ENCODE assay signal across 2 cellular contexts in the genomic region with DNA sequence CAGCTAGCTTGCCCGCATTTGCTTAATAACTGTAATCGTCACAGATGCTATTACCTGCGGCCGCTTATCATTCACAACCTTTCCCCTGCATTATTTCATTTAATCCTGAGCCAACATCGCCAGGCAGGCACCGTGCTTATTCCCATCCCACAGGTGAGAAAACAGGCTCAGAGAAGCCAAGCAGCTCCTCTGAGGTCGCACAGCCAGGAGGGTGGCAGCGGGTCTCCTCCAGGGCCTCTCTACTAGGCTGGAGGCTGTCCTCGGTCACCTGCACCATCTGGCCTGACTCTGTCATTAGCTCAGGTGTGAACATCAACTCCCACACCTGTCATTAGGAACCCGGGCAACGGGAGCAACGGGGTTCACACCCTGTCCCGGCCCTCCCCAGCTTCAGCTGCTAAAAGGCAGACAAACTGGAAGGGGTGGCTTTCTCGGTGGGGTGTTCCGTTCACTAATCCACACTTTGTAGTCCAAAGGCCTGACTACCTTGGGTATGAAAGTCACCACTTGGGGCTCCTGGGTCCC.
TF ChIP-seq lines count a peak whose summit lies in the region.

No MANE protein-coding gene starts in this region.

TF ChIP-seq in H1, 55 proteins besides CTCF, POLR2A, EP300 and RAD21:
- no peak for TF ChIP-seq CTBP2 (IDR thresholded peaks at IDR 0.05; ENCODE audit: borderline replicate concordance, insufficient read depth, insufficient read length, low read length)
- TF ChIP-seq, protein P1, sequence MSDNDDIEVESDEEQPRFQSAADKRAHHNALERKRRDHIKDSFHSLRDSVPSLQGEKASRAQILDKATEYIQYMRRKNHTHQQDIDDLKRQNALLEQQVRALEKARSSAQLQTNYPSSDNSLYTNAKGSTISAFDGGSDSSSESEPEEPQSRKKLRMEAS (IDR thresholded peaks at IDR 0.05): no peak
- TF ChIP-seq CBX5 (IDR thresholded peaks at IDR 0.05; ENCODE audit: low read depth, low read length): no peak
- no peak for TF ChIP-seq MAFK (IDR thresholded peaks at IDR 0.05; ENCODE audit: low read depth, low read length)
- TF ChIP-seq POU5F1 (IDR thresholded peaks at IDR 0.05; ENCODE audit: low read depth, low read length): no peak
- TF ChIP-seq HDAC2 (IDR thresholded peaks at IDR 0.05; ENCODE audit: borderline replicate concordance in 1 of 2, low read depth in 2 of 2, low read length in 2 of 2): no peak
- no peak for TF ChIP-seq RXRA (IDR thresholded peaks at IDR 0.05; ENCODE audit: insufficient read depth, low read depth, low read length)
- TF ChIP-seq YY1 (IDR thresholded peaks at IDR 0.05; ENCODE audit: low read depth, low read length): no peak
- no peak for TF ChIP-seq PHF8 (conservative IDR thresholded peaks at IDR 0.05; ENCODE audit: low read depth, low read length)
- TF ChIP-seq TEAD4 (IDR thresholded peaks at IDR 0.05; ENCODE audit: low read depth, low read length): no peak
- TF ChIP-seq ASH2L (IDR thresholded peaks at IDR 0.05; ENCODE audit: low read length): no peak
- no peak for TF ChIP-seq RNF2 (IDR thresholded peaks at IDR 0.05; ENCODE audit: borderline replicate concordance, low read depth, low read length, missing control alignments, poor library complexity, severe bottlenecking)
- no peak for TF ChIP-seq BCL11A (IDR thresholded peaks at IDR 0.05; ENCODE audit: low read depth in 2 of 2, low read length in 2 of 2)
- TF ChIP-seq JUN (IDR thresholded peaks at IDR 0.05; ENCODE audit: low read depth, low read length): no peak
- TF ChIP-seq TCF12 (IDR thresholded peaks at IDR 0.05; ENCODE audit: low read depth, low read length): no peak
- TF ChIP-seq, protein P2, sequence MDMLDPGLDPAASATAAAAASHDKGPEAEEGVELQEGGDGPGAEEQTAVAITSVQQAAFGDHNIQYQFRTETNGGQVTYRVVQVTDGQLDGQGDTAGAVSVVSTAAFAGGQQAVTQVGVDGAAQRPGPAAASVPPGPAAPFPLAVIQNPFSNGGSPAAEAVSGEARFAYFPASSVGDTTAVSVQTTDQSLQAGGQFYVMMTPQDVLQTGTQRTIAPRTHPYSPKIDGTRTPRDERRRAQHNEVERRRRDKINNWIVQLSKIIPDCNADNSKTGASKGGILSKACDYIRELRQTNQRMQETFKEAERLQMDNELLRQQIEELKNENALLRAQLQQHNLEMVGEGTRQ (IDR thresholded peaks at IDR 0.05; ENCODE audit: low read length): no peak
- TF ChIP-seq SRF (IDR thresholded peaks at IDR 0.05; ENCODE audit: low read depth, low read length): no peak
- TF ChIP-seq SAP30 (IDR thresholded peaks at IDR 0.05; ENCODE audit: insufficient read depth, insufficient replicate concordance, low read length): no peak
TF ChIP-seq in H1: peak in this region for 0.

TF ChIP-seq in WTC11, 78 proteins besides CTCF, POLR2A, EP300 and RAD21:
- TF ChIP-seq NFATC4 (CRISPR knock-in tag; IDR thresholded peaks at IDR 0.05): no peak
- TF ChIP-seq, protein P3, sequence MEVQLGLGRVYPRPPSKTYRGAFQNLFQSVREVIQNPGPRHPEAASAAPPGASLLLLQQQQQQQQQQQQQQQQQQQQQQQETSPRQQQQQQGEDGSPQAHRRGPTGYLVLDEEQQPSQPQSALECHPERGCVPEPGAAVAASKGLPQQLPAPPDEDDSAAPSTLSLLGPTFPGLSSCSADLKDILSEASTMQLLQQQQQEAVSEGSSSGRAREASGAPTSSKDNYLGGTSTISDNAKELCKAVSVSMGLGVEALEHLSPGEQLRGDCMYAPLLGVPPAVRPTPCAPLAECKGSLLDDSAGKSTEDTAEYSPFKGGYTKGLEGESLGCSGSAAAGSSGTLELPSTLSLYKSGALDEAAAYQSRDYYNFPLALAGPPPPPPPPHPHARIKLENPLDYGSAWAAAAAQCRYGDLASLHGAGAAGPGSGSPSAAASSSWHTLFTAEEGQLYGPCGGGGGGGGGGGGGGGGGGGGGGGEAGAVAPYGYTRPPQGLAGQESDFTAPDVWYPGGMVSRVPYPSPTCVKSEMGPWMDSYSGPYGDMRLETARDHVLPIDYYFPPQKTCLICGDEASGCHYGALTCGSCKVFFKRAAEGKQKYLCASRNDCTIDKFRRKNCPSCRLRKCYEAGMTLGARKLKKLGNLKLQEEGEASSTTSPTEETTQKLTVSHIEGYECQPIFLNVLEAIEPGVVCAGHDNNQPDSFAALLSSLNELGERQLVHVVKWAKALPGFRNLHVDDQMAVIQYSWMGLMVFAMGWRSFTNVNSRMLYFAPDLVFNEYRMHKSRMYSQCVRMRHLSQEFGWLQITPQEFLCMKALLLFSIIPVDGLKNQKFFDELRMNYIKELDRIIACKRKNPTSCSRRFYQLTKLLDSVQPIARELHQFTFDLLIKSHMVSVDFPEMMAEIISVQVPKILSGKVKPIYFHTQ (CRISPR knock-in tag; IDR thresholded peaks at IDR 0.05): no peak
- TF ChIP-seq, protein P4, sequence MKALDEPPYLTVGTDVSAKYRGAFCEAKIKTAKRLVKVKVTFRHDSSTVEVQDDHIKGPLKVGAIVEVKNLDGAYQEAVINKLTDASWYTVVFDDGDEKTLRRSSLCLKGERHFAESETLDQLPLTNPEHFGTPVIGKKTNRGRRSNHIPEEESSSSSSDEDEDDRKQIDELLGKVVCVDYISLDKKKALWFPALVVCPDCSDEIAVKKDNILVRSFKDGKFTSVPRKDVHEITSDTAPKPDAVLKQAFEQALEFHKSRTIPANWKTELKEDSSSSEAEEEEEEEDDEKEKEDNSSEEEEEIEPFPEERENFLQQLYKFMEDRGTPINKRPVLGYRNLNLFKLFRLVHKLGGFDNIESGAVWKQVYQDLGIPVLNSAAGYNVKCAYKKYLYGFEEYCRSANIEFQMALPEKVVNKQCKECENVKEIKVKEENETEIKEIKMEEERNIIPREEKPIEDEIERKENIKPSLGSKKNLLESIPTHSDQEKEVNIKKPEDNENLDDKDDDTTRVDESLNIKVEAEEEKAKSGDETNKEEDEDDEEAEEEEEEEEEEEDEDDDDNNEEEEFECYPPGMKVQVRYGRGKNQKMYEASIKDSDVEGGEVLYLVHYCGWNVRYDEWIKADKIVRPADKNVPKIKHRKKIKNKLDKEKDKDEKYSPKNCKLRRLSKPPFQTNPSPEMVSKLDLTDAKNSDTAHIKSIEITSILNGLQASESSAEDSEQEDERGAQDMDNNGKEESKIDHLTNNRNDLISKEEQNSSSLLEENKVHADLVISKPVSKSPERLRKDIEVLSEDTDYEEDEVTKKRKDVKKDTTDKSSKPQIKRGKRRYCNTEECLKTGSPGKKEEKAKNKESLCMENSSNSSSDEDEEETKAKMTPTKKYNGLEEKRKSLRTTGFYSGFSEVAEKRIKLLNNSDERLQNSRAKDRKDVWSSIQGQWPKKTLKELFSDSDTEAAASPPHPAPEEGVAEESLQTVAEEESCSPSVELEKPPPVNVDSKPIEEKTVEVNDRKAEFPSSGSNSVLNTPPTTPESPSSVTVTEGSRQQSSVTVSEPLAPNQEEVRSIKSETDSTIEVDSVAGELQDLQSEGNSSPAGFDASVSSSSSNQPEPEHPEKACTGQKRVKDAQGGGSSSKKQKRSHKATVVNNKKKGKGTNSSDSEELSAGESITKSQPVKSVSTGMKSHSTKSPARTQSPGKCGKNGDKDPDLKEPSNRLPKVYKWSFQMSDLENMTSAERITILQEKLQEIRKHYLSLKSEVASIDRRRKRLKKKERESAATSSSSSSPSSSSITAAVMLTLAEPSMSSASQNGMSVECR (CRISPR knock-in tag; IDR thresholded peaks at IDR 0.05; ENCODE audit: borderline replicate concordance): no peak
- TF ChIP-seq, protein P5, sequence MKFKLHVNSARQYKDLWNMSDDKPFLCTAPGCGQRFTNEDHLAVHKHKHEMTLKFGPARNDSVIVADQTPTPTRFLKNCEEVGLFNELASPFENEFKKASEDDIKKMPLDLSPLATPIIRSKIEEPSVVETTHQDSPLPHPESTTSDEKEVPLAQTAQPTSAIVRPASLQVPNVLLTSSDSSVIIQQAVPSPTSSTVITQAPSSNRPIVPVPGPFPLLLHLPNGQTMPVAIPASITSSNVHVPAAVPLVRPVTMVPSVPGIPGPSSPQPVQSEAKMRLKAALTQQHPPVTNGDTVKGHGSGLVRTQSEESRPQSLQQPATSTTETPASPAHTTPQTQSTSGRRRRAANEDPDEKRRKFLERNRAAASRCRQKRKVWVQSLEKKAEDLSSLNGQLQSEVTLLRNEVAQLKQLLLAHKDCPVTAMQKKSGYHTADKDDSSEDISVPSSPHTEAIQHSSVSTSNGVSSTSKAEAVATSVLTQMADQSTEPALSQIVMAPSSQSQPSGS (CRISPR knock-in tag; IDR thresholded peaks at IDR 0.05; ENCODE audit: borderline replicate concordance, low read depth): no peak
- no peak for TF ChIP-seq HMGA2 (CRISPR knock-in tag; IDR thresholded peaks at IDR 0.05)
- TF ChIP-seq, protein P6, sequence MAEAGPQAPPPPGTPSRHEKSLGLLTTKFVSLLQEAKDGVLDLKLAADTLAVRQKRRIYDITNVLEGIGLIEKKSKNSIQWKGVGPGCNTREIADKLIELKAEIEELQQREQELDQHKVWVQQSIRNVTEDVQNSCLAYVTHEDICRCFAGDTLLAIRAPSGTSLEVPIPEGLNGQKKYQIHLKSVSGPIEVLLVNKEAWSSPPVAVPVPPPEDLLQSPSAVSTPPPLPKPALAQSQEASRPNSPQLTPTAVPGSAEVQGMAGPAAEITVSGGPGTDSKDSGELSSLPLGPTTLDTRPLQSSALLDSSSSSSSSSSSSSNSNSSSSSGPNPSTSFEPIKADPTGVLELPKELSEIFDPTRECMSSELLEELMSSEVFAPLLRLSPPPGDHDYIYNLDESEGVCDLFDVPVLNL (CRISPR knock-in tag; IDR thresholded peaks at IDR 0.05; ENCODE audit: borderline replicate concordance, low read depth): no peak
- TF ChIP-seq JUN (CRISPR knock-in tag; IDR thresholded peaks at IDR 0.05): no peak
- TF ChIP-seq KAT7 (CRISPR knock-in tag; IDR thresholded peaks at IDR 0.05; ENCODE audit: borderline replicate concordance): no peak
- TF ChIP-seq, protein P7, sequence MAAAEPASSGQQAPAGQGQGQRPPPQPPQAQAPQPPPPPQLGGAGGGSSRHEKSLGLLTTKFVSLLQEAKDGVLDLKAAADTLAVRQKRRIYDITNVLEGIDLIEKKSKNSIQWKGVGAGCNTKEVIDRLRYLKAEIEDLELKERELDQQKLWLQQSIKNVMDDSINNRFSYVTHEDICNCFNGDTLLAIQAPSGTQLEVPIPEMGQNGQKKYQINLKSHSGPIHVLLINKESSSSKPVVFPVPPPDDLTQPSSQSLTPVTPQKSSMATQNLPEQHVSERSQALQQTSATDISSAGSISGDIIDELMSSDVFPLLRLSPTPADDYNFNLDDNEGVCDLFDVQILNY (CRISPR knock-in tag; IDR thresholded peaks at IDR 0.05): no peak
- no peak for TF ChIP-seq FOXP1 (CRISPR knock-in tag; IDR thresholded peaks at IDR 0.05; ENCODE audit: borderline replicate concordance)
